ENCODE assay signal across 21 cellular contexts in the genomic region with DNA sequence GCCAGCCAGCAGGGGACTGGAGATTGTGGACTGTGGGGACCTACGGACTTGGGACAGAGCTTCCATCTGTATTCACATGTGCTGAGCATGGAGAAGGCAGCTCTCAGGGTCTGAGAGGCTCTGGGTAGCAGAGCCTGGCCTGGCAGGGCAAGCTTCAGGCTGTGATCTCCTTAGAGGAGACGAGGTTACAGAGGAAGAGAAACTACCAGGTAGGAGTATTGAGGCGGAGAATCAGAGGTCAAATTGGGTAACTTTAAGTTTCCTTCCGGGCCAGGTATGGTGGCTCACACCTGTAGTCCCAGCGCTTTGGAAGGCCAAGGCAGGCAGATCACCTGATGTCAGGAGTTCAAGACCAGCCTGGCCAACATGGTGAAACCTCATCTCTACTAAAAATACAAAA. TPM values are rescaled to one million over a fixed set of nuclear protein-coding genes. Genes with fewer than 3 reads are reported as not detected.
DNase-seq lines count a peak whose midpoint lies in the region; TF ChIP-seq lines count a peak whose summit lies in the region.
"Had no signal": no experiment of that assay in that cellular context is flagged by ENCODE, and none has a peak within 500 bp of the region (broad histone marks: within the 10 kb centered on the region; RNA-seq: fewer than 3 reads in every experiment).

No MANE protein-coding gene starts in this region.

- H3K56ac ChIP-seq in H9 (ENCODE audit: insufficient read length, low read depth, low read length): no peak overlapping the region

- H3K9me3 Mint-ChIP-seq in H9: no peaks in the 10 kb centered on the region
- no peaks in the 10 kb centered on the region for H3K9me3 Mint-ChIP-seq in activated T-helper 2 cell treated with anti-CD3 and anti-CD28 coated beads, Interferon-gamma antibody, Interleukin-2, Interleukin-4, amounts not matched to agents 10 μg/mL and 5 μg/mL and 100 μg/mL, durations not matched to agents 14 hours and 24 hours and 36 hours
- H3K9me3 Mint-ChIP-seq: HFFc6 had no signal

- intact Hi-C loops in activated T-helper 2 cell treated with anti-CD3 and anti-CD28 coated beads, Interferon-gamma antibody, Interleukin-2, Interleukin-4, amounts not matched to agents 10 μg/mL and 5 μg/mL and 100 μg/mL, durations not matched to agents 14 hours and 24 hours and 36 hours (cut with micrococcal nuclease): loop anchor here (10.0 kb wide), 1 partner anchor 851 kb away; a partner anchor contains a TSS

- H3K79me1 ChIP-seq in H9 (ENCODE audit: insufficient read depth, low read depth, low read length, poor library complexity, severe bottlenecking): no peaks in the 10 kb centered on the region

- no peak overlapping the region for H3T11ph ChIP-seq in H9 (ENCODE audit: low read length)

- no peaks in the 10 kb centered on the region for H4K20me1 ChIP-seq in BLaER1
- no peaks in the 10 kb centered on the region for H4K20me1 ChIP-seq in H9 (ENCODE audit: control insufficient read depth, insufficient read depth, insufficient read length)
- H4K20me1 ChIP-seq in osteoblast (ENCODE audit: insufficient read depth, low read length): peaks cover 2% of the 10 kb centered on the region

- H3K27me3 Mint-ChIP-seq in H9 (ENCODE audit: low read depth): 0 out of 2 replicates have a peak, but pooled peaks cover 1% of the 10 kb centered on the region
- H3K27me3 Mint-ChIP-seq in activated T-helper 2 cell treated with anti-CD3 and anti-CD28 coated beads, Interferon-gamma antibody, Interleukin-2, Interleukin-4, amounts not matched to agents 10 μg/mL and 5 μg/mL and 100 μg/mL, durations not matched to agents 14 hours and 24 hours and 36 hours (ENCODE audit: low read depth): no peaks in the 10 kb centered on the region

- no peak overlapping the region for H2BK20ac ChIP-seq in H9 (ENCODE audit: low read depth, low read length, poor library complexity, severe bottlenecking)

- H2AFZ ChIP-seq in H9 (ENCODE audit: low read length) (no peak overlapping the region), osteoblast (ENCODE audit: low read length) (no peak overlapping the region)

- H3K27ac ChIP-seq in BLaER1 (peak overlapping the region; percentile 88), H9 (ENCODE audit: insufficient read length, low read depth, low read length) (no peak overlapping the region), osteoblast (ENCODE audit: low read depth, low read length) (peak overlapping the region; percentile 3)

- peaks cover 1 to 21% (median 12%) of the 10 kb centered on the region in 3 experiments; a peak in 4 of 7 replicates for H3K36me3 Mint-ChIP-seq in H9 (ENCODE audit: insufficient read depth in 1 of 3, low read depth in 3 of 3)
- peaks cover 76% of the 10 kb centered on the region for H3K36me3 Mint-ChIP-seq in activated T-helper 2 cell treated with anti-CD3 and anti-CD28 coated beads, Interferon-gamma antibody, Interleukin-2, Interleukin-4, amounts not matched to agents 10 μg/mL and 5 μg/mL and 100 μg/mL, durations not matched to agents 14 hours and 24 hours and 36 hours (ENCODE audit: low read depth)

- TF ChIP-seq CTCF in H9 (conservative IDR thresholded peaks at IDR 0.05) (no peak), osteoblast (IDR thresholded peaks at IDR 0.05; ENCODE audit: extremely low read depth, low read depth, low read length) (no peak)

- H3K9ac ChIP-seq in BLaER1 (peak overlapping the region; percentile 29; the same call in 1 of the 2 replicates), H9 (ENCODE audit: extremely low read depth, insufficient read length, low read length) (no peak overlapping the region)
- H3K9ac ChIP-seq: SK-N-SH had no signal

- no peak overlapping the region for H2BK15ac ChIP-seq in H9 (ENCODE audit: low read depth, low read length)

- H2BK120ac ChIP-seq in H9 (ENCODE audit: low read depth, low read length, poor library complexity, severe bottlenecking): no peak overlapping the region

- no peak overlapping the region for H2AK5ac ChIP-seq in H9 (ENCODE audit: insufficient read length, low read length)

- H3K4me1 ChIP-seq in BLaER1 (peaks cover 67% of the 10 kb centered on the region), H9 (ENCODE audit: insufficient read depth, low read length) (no peaks in the 10 kb centered on the region; the same call in 1 of the 2 replicates), osteoblast (ENCODE audit: insufficient read depth, low read length) (peaks cover 3% of the 10 kb centered on the region)
- H3K4me1 ChIP-seq: Caco-2 had no signal

- peak overlapping the region; percentile 85 for H3K4me2 ChIP-seq in BLaER1
- no peak overlapping the region for H3K4me2 ChIP-seq in H9 (ENCODE audit: insufficient read depth, insufficient read length, low read length)
- H3K4me2 ChIP-seq in osteoblast (ENCODE audit: insufficient read depth, low read length): no peak overlapping the region
- H3K4me2 ChIP-seq: SK-N-SH had no signal

- no peaks in the 10 kb centered on the region for H3K79me2 ChIP-seq in H9 (ENCODE audit: insufficient read depth, low read length)
- no peaks in the 10 kb centered on the region for H3K79me2 ChIP-seq in osteoblast (ENCODE audit: insufficient read depth, low read length)

- no peak for DNase-seq in H9
- DNase-seq in activated T-helper 2 cell treated with anti-CD3 and anti-CD28 coated beads, Interferon-gamma antibody, Interleukin-2, Interleukin-4, amounts not matched to agents 10 μg/mL and 5 μg/mL and 100 μg/mL, durations not matched to agents 14 hours and 24 hours and 36 hours (ENCODE audit: low spot score): no peak
- DNase-seq in osteoblast (ENCODE audit: insufficient read length, low spot score, missing footprints): peak; percentile 39
- no peak for DNase-seq in DMS79 treated with DMSO at 0.1 percent for 48 hours (lab: John Stamatoyannopoulos, UW)
- DNase-seq in DMS53 treated with DMSO at 0.1 percent for 48 hours (lab: John Stamatoyannopoulos, UW; ENCODE audit: unreplicated experiment): no peak
- DNase-seq in COR-L47 (lab: John Stamatoyannopoulos, UW): no peak
- DNase-seq: Caco-2, HFFc6, IMR-90, Kasumi-1, MG63, NCI-H1048, NCI-H1930, NCI-H226, NCI-H524, NCI-H82, PC-3, RPMI8226, SHP77 treated with DMSO at 0.1 percent for 48 hours, SK-N-SH had no signal

- no peak overlapping the region for H3K4ac ChIP-seq in H9 (ENCODE audit: low read depth, low read length)

- H4K5ac ChIP-seq in H9 (ENCODE audit: insufficient read length, low read depth, low read length): no peak overlapping the region

- H3K18ac ChIP-seq in H9 (ENCODE audit: insufficient read length, low read depth, low read length): no peak overlapping the region

- H3K4me3 Mint-ChIP-seq in H9: no peak overlapping the region
- no peak overlapping the region for H3K4me3 Mint-ChIP-seq in activated T-helper 2 cell treated with anti-CD3 and anti-CD28 coated beads, Interferon-gamma antibody, Interleukin-2, Interleukin-4, amounts not matched to agents 10 μg/mL and 5 μg/mL and 100 μg/mL, durations not matched to agents 14 hours and 24 hours and 36 hours (ENCODE audit: low read depth)
- H3K4me3 Mint-ChIP-seq: HFFc6 had no signal

- H3K4me3 ChIP-seq in BLaER1 (no peak overlapping the region), osteoblast (ENCODE audit: insufficient read depth, low read length) (no peak overlapping the region)
- H3K4me3 ChIP-seq: MG63 had no signal

- H3K23me2 ChIP-seq in H9 (ENCODE audit: insufficient read length, low read depth, low read length, poor library complexity, severe bottlenecking): no peaks in the 10 kb centered on the region

- H3K27me3 ChIP-seq in BLaER1 (no peaks in the 10 kb centered on the region), H9 (ENCODE audit: insufficient read depth, low read length) (no peaks in the 10 kb centered on the region), osteoblast (ENCODE audit: insufficient read depth, low read length) (no peaks in the 10 kb centered on the region)
- H3K27me3 ChIP-seq: MG63 had no signal

- H2BK12ac ChIP-seq in H9 (ENCODE audit: insufficient read length, low read depth, low read length): no peak overlapping the region

- no peak overlapping the region; the same call in 1 of the 2 replicates for H3K14ac ChIP-seq in H9 (ENCODE audit: insufficient read depth, low read length)

- WGBS in H9 (ENCODE audit: extremely low coverage, insufficient read length, low lambda C conversion rate): no CpG with 5 or more reads among the region's 5 CpGs

- peaks cover 23% of the 10 kb centered on the region for H3K36me3 ChIP-seq in BLaER1
- H3K36me3 ChIP-seq in osteoblast (ENCODE audit: insufficient read depth, low read length): peaks cover 20% of the 10 kb centered on the region
- H3K36me3 ChIP-seq: MG63 had no signal

- no peak overlapping the region for H3K23ac ChIP-seq in H9 (ENCODE audit: insufficient read length, low read depth, low read length)

- H2BK5ac ChIP-seq in H9 (ENCODE audit: insufficient read length, low read length): peak overlapping the region; percentile 65

- no peak overlapping the region for H4K8ac ChIP-seq in H9 (replicated peaks; ENCODE audit: insufficient read length, low read depth, low read length)

- peak overlapping the region in 1 of 3 experiments; percentile 90; a peak in 1 of 7 replicates for H3K27ac Mint-ChIP-seq in H9
- peak overlapping the region; percentile 34 for H3K27ac Mint-ChIP-seq in activated T-helper 2 cell treated with anti-CD3 and anti-CD28 coated beads, Interferon-gamma antibody, Interleukin-2, Interleukin-4, amounts not matched to agents 10 μg/mL and 5 μg/mL and 100 μg/mL, durations not matched to agents 14 hours and 24 hours and 36 hours
- H3K27ac Mint-ChIP-seq: HFFc6 had no signal

- H3K4me1 Mint-ChIP-seq in H9: peaks cover 10 to 13% of the 10 kb centered on the region in 2 experiments; a peak in 3 of 4 replicates
- peaks cover 38% of the 10 kb centered on the region for H3K4me1 Mint-ChIP-seq in activated T-helper 2 cell treated with anti-CD3 and anti-CD28 coated beads, Interferon-gamma antibody, Interleukin-2, Interleukin-4, amounts not matched to agents 10 μg/mL and 5 μg/mL and 100 μg/mL, durations not matched to agents 14 hours and 24 hours and 36 hours (ENCODE audit: low read depth)

- H3K9me3 ChIP-seq in BLaER1 (no peaks in the 10 kb centered on the region), H9 (ENCODE audit: control insufficient read depth, low read depth, low read length) (no peaks in the 10 kb centered on the region), osteoblast (ENCODE audit: low read depth, low read length) (no peaks in the 10 kb centered on the region)
- H3K9me3 ChIP-seq: Caco-2, MG63, SK-N-SH had no signal

- no peak overlapping the region for H4K91ac ChIP-seq in H9 (ENCODE audit: insufficient read length, low read depth, low read length)

RNA-seq across cellular contexts. Expression of a gene that starts 8.8 kb away (rescaled TPM):
- total RNA-seq in H9 (2021) (12.4 and 12.8 TPM in 2 replicates), osteoblast (34.7 and 46.0 TPM in 2 replicates)
- 46.6 and 47.9 TPM in 2 replicates for total RNA-seq in activated T-helper 2 cell treated with anti-CD3 and anti-CD28 coated beads, Interferon-gamma antibody, Interleukin-2, Interleukin-4, amounts not matched to agents 10 μg/mL and 5 μg/mL and 100 μg/mL, durations not matched to agents 14 hours and 24 hours and 36 hours

RNA-seq across cellular contexts. Expression of a gene that starts 9.3 kb away (rescaled TPM):
- total RNA-seq in H9 (2021) (27.0 and 27.9 TPM in 2 replicates), osteoblast (8.3 and 13.8 TPM in 2 replicates)
- total RNA-seq in activated T-helper 2 cell treated with anti-CD3 and anti-CD28 coated beads, Interferon-gamma antibody, Interleukin-2, Interleukin-4, amounts not matched to agents 10 μg/mL and 5 μg/mL and 100 μg/mL, durations not matched to agents 14 hours and 24 hours and 36 hours: 19.5 and 19.7 TPM in 2 replicates

RNA-seq across cellular contexts. Expression of a gene that starts 23.1 kb away (rescaled TPM):
- total RNA-seq in H9 (2021): 76.3 and 79.2 TPM in 2 replicates
- 39.0 and 40.9 TPM in 2 replicates for total RNA-seq in activated T-helper 2 cell treated with anti-CD3 and anti-CD28 coated beads, Interferon-gamma antibody, Interleukin-2, Interleukin-4, amounts not matched to agents 10 μg/mL and 5 μg/mL and 100 μg/mL, durations not matched to agents 14 hours and 24 hours and 36 hours
- total RNA-seq in osteoblast: 149 and 164 TPM in 2 replicates

RNA-seq across cellular contexts. Expression of a gene that starts 23.3 kb away (rescaled TPM):
- total RNA-seq in H9 (2021) (70.7 and 72.2 TPM in 2 replicates), osteoblast (12.7 and 13.8 TPM in 2 replicates)
- total RNA-seq in activated T-helper 2 cell treated with anti-CD3 and anti-CD28 coated beads, Interferon-gamma antibody, Interleukin-2, Interleukin-4, amounts not matched to agents 10 μg/mL and 5 μg/mL and 100 μg/mL, durations not matched to agents 14 hours and 24 hours and 36 hours: 61.7 and 64.9 TPM in 2 replicates

RNA-seq across cellular contexts. Expression of a gene that starts 36.1 kb away (rescaled TPM):
- 5.5 and 8.1 TPM in 2 replicates for total RNA-seq in H9 (2021)
- total RNA-seq in activated T-helper 2 cell treated with anti-CD3 and anti-CD28 coated beads, Interferon-gamma antibody, Interleukin-2, Interleukin-4, amounts not matched to agents 10 μg/mL and 5 μg/mL and 100 μg/mL, durations not matched to agents 14 hours and 24 hours and 36 hours: 6.1 and 6.8 TPM in 2 replicates
- 2.4 and 2.5 TPM in 2 replicates for total RNA-seq in osteoblast
